Comparison of ENCODE assay signal across 30 cellular contexts in the genomic region with DNA sequence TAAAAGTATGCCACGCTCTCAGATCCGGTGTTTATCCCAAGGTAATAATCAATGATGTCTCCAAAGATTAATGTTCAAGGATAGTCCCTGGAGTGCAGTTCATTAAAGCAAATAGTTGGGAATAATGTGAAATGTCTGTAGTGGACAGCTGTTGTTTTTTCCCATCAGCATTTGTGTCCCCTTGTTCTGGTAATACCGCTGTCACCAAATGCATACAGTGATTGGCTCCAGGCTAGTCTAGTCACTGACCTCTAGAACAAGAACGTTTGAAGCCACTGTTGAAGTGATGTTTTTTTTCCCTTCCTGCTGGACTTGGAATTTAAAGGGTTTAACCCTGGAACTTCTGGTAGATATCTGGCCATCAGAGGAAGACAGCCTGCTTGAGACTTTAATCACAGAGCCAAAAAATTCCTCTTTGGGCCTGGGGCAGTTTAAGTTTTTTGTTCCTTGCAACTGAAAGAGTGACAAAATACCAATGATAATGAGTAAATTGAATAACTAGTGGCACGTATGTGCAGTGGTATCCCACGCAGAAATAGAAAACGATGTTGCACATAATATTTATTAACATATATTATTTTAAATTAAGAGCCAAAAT. TPM values are rescaled to one million over a fixed set of nuclear protein-coding genes. Genes with fewer than 3 reads are reported as not detected.
"Had no signal": no experiment of that assay in that cellular context is flagged by ENCODE, and none has a peak within 500 bp of the region (broad histone marks: within the 10 kb centered on the region; RNA-seq: fewer than 3 reads in every experiment).

No MANE protein-coding gene starts in this region.

- H3K27ac ChIP-seq: ascending aorta, SK-N-MC had no signal

- H3K4me1 Mint-ChIP-seq: activated B cell treated with CpG ODN at 0.5 μM for 24 hours; activated CD4-positive, alpha-beta T cell treated with anti-CD3 and anti-CD28 coated beads, Interleukin-2, amount 10 ng/mL, durations not matched to agents 24 days and 14 days; activated naive CD8-positive, alpha-beta T cell treated with anti-CD3 and anti-CD28 coated beads, Interleukin-2, amount 50 U/mL, for 24 hours; brain; T-cell had no signal

- H3K4me1 ChIP-seq: ascending aorta had no signal

- H3K36me3 Mint-ChIP-seq: activated naive CD4-positive, alpha-beta T cell treated with anti-CD3 and anti-CD28 coated beads, Interleukin-2, amount 50 U/mL, for 72 hours had no signal

- ATAC-seq: activated naive CD4-positive, alpha-beta T cell treated with anti-CD3 and anti-CD28 coated beads, Interleukin-2, amount 50 U/mL, for 72 hours; activated naive CD8-positive, alpha-beta T cell treated with anti-CD3 and anti-CD28 coated beads, Interleukin-2, amount 50 U/mL, for 24 hours; activated T-cell treated with anti-CD3 and anti-CD28 coated beads, Interleukin-2, amount 50 U/mL, for 4 hours; K562; Right ventricle myocardium inferior; T-cell had no signal

- H3K4me3 Mint-ChIP-seq: activated B cell treated with CpG ODN at 0.5 μM for 24 hours; activated CD4-positive, alpha-beta memory T cell treated with anti-CD3 and anti-CD28 coated beads for 36 hours; activated CD4-positive, alpha-beta T cell treated with anti-CD3 and anti-CD28 coated beads, Interleukin-2, amount 10 ng/mL, durations not matched to agents 24 days and 14 days; activated naive CD8-positive, alpha-beta T cell treated with anti-CD3 and anti-CD28 coated beads, Interleukin-2, amount 50 U/mL, for 24 hours; activated T-cell treated with anti-CD3 and anti-CD28 coated beads, Interleukin-2, amount 50 U/mL, for 4 hours; brain; T-cell had no signal

- H3K4me3 ChIP-seq: ascending aorta, K562, SK-N-MC had no signal

- H3K27me3 Mint-ChIP-seq: activated B cell treated with CpG ODN at 0.5 μM for 24 hours; activated CD4-positive, alpha-beta memory T cell treated with anti-CD3 and anti-CD28 coated beads for 36 hours; activated CD4-positive, alpha-beta T cell treated with anti-CD3 and anti-CD28 coated beads, Interleukin-2, amount 10 ng/mL, durations not matched to agents 24 days and 14 days; activated naive CD8-positive, alpha-beta T cell treated with anti-CD3 and anti-CD28 coated beads, Interleukin-2, amount 50 U/mL, for 24 hours; brain; T-cell had no signal

- H3K9me3 Mint-ChIP-seq: activated B cell treated with CpG ODN at 0.5 μM for 24 hours; activated CD4-positive, alpha-beta memory T cell treated with anti-CD3 and anti-CD28 coated beads for 36 hours; activated CD4-positive, alpha-beta T cell treated with anti-CD3 and anti-CD28 coated beads, Interleukin-2, amount 10 ng/mL, durations not matched to agents 24 days and 14 days; activated naive CD4-positive, alpha-beta T cell treated with anti-CD3 and anti-CD28 coated beads, Interleukin-2, amount 50 U/mL, for 72 hours; activated naive CD8-positive, alpha-beta T cell treated with anti-CD3 and anti-CD28 coated beads, Interleukin-2, amount 50 U/mL, for 24 hours; activated T-cell treated with anti-CD3 and anti-CD28 coated beads, Interleukin-2, amount 50 U/mL, for 4 hours; brain; T-cell had no signal

- FAIRE-seq: K562, TTC549 had no signal

- H3K9me3 ChIP-seq: ascending aorta had no signal

- H3K27ac Mint-ChIP-seq: activated B cell treated with CpG ODN at 0.5 μM for 24 hours; activated CD4-positive, alpha-beta memory T cell treated with anti-CD3 and anti-CD28 coated beads for 36 hours; activated CD4-positive, alpha-beta T cell treated with anti-CD3 and anti-CD28 coated beads, Interleukin-2, amount 10 ng/mL, durations not matched to agents 24 days and 14 days; activated naive CD8-positive, alpha-beta T cell treated with anti-CD3 and anti-CD28 coated beads, Interleukin-2, amount 50 U/mL, for 24 hours; brain; T-cell had no signal

- DNase-seq: activated B cell treated with CpG ODN at 0.5 μM for 24 hours; activated CD4-positive, alpha-beta memory T cell treated with anti-CD3 and anti-CD28 coated beads for 36 hours; activated CD4-positive, alpha-beta T cell treated with anti-CD3 and anti-CD28 coated beads for 1 hour; activated CD4-positive, alpha-beta T cell treated with anti-CD3 and anti-CD28 coated beads, Interleukin-2, amount 10 ng/mL, durations not matched to agents 24 days and 14 days; activated CD8-positive, alpha-beta memory T cell treated with anti-CD3 and anti-CD28 coated beads for 24 hours; activated effector memory CD4-positive, alpha-beta T cell treated with anti-CD3 and anti-CD28 coated beads, Interleukin-2, amount 50 U/mL, for 16 hours; activated naive CD4-positive, alpha-beta T cell treated with Interleukin-2 at 50 U/mL for 16 hours; activated naive CD8-positive, alpha-beta T cell treated with anti-CD3 and anti-CD28 coated beads, Interleukin-2, amount 50 U/mL, for 24 hours; activated T-cell treated with anti-CD3 and anti-CD28 coated beads, Interleukin-2, amount 50 U/mL, for 4 hours; amniotic stem cell; MM.1S; NCI-H1105 treated with DMSO at 0.1 percent for 48 hours; NCI-H146; NCI-H1930; NCI-H2171; NCI-H226; NCI-H526; NCI-H82; RPMI8226; T-cell; T-helper 2 cell; T1000 had no signal

- H3K27me3 ChIP-seq: ascending aorta had no signal

RNA-seq across cellular contexts. Expression of a gene that starts 37.8 kb away (rescaled TPM):
- total RNA-seq: activated T-cell treated with anti-CD3 and anti-CD28 coated beads, Interleukin-2, amount 50 U/mL, for 4 hours; ascending aorta; OCI-LY7 had no signal
